16 cellular contexts compared by ENCODE assay signal in the genomic region with DNA sequence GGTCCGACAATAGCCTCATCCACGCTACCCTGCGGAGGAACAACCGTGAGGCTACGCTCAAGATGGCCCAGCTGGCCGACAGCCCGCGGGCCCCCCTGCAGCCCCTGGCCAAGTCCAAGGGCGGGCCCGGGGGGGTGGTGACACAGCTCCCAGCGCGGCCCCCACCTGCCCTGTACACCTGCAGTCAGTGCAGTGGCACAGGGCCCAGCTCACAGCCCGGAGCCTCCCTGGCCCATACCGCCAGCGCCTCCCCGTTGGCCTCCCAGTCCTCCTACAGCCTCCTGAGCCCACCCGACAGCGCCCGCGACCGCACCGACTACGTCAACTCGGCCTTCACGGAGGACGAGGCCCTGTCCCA. TPM values are rescaled to one million over a fixed set of nuclear protein-coding genes. Genes with fewer than 3 reads are reported as not detected.
DNase-seq lines count a peak whose midpoint lies in the region; ATAC-seq and TF ChIP-seq lines count a peak whose summit lies in the region.
"Had no signal": no experiment of that assay in that cellular context is flagged by ENCODE, and none has a peak within 500 bp of the region (broad histone marks: within the 10 kb centered on the region; RNA-seq: fewer than 3 reads in every experiment).

No MANE protein-coding gene starts in this region.

- WGBS in aorta, 2 donors, result 94 to 97% methylated on average over 26 of the region's 26 CpGs
- WGBS in endodermal cell (ENCODE audit: insufficient coverage in 1 of 2, insufficient read length in 1 of 2), 2 experiments, result 96 to 98% methylated on average over 17 to 26 of the region's 26 CpGs

- no peaks in the 10 kb centered on the region for H3K9me3 ChIP-seq in lower lobe of right lung
- H3K9me3 ChIP-seq in aorta (ENCODE audit: control insufficient read depth, low read length), result no peaks in the 10 kb centered on the region
- H3K9me3 ChIP-seq in endodermal cell (ENCODE audit: control insufficient read depth, low read length), result no peaks in the 10 kb centered on the region
- H3K9me3 ChIP-seq: A549, BE2C had no signal

- TF ChIP-seq CTCF in lower lobe of right lung (IDR thresholded peaks at IDR 0.05) (no peak), progenitor cell of endocrine pancreas (IDR thresholded peaks at IDR 0.05; ENCODE audit: unreplicated experiment) (no peak), endodermal cell (conservative IDR thresholded peaks at IDR 0.05) (no peak)

- H3K4me1 ChIP-seq in lower lobe of right lung, result no peaks in the 10 kb centered on the region
- no peaks in the 10 kb centered on the region for H3K4me1 ChIP-seq in aorta (ENCODE audit: control insufficient read depth in 1 of 2, insufficient read depth in 2 of 2, low read length in 2 of 2)
- no peaks in the 10 kb centered on the region for H3K4me1 ChIP-seq in endodermal cell (ENCODE audit: control insufficient read depth, insufficient read depth, low read length)
- H3K4me1 ChIP-seq: A549, BE2C had no signal

- no peaks in the 10 kb centered on the region for H3K27me3 Mint-ChIP-seq in central memory CD8-positive, alpha-beta T cell
- H3K27me3 Mint-ChIP-seq in progenitor cell of endocrine pancreas (no peaks in the 10 kb centered on the region), endodermal cell (ENCODE audit: insufficient read depth) (no peaks in the 10 kb centered on the region)
- H3K27me3 Mint-ChIP-seq: CD4-positive, alpha-beta memory T cell had no signal

- H3K27ac ChIP-seq in lower lobe of right lung, result no peak overlapping the region
- H3K27ac ChIP-seq in aorta (ENCODE audit: low read depth in 1 of 2, low read length in 2 of 2), result no peak overlapping the region
- H3K27ac ChIP-seq in endodermal cell (ENCODE audit: low read depth, low read length), result no peak overlapping the region
- H3K27ac ChIP-seq: A549, C4-2B, GM23248 had no signal

- intact Hi-C loops in lower lobe of right lung (cut with DNase I), result no loop called here
- intact Hi-C loops in sciatic nerve (cut with DNase I), result no loop called here
- intact Hi-C loops in aorta (cut with DNase I), result no loop called here

- H3K27me3 ChIP-seq in lower lobe of right lung (ENCODE audit: low read depth) (no peaks in the 10 kb centered on the region), aorta (ENCODE audit: control insufficient read depth in 1 of 2, insufficient read depth in 2 of 2, low read length in 1 of 2) (no peaks in the 10 kb centered on the region), endodermal cell (ENCODE audit: control insufficient read depth, insufficient read depth, low read length, poor library complexity, severe bottlenecking) (no peaks in the 10 kb centered on the region)
- H3K27me3 ChIP-seq: BE2C had no signal

- H3K4me3 ChIP-seq in lower lobe of right lung, result no peak overlapping the region
- H3K4me3 ChIP-seq in aorta (ENCODE audit: low read length in 2 of 2), result no peak overlapping the region
- no peak overlapping the region for H3K4me3 ChIP-seq in endodermal cell (ENCODE audit: low read length)
- H3K4me3 ChIP-seq: A549, GM23248 had no signal

- H3K4me1 Mint-ChIP-seq in central memory CD8-positive, alpha-beta T cell, result no peaks in the 10 kb centered on the region
- peaks cover 3% of the 10 kb centered on the region for H3K4me1 Mint-ChIP-seq in progenitor cell of endocrine pancreas (ENCODE audit: low read depth)
- H3K4me1 Mint-ChIP-seq in endodermal cell, result peaks cover 4% of the 10 kb centered on the region

- peak overlapping the region; percentile 41 for H3K27ac Mint-ChIP-seq in central memory CD8-positive, alpha-beta T cell (ENCODE audit: low read depth)
- H3K27ac Mint-ChIP-seq in progenitor cell of endocrine pancreas (no peak overlapping the region), endodermal cell (no peak overlapping the region)
- H3K27ac Mint-ChIP-seq: CD4-positive, alpha-beta memory T cell had no signal

- H3K36me3 ChIP-seq in lower lobe of right lung (peaks cover 58% of the 10 kb centered on the region), aorta (ENCODE audit: control insufficient read depth in 1 of 2, insufficient read depth in 2 of 2, low read length in 1 of 2) (peaks cover 5 to 7% of the 10 kb centered on the region in 2 donors), endodermal cell (ENCODE audit: control insufficient read depth, insufficient read depth, low read length) (peaks cover 52% of the 10 kb centered on the region)

- H3K9me3 Mint-ChIP-seq in central memory CD8-positive, alpha-beta T cell, result no peaks in the 10 kb centered on the region
- H3K9me3 Mint-ChIP-seq in progenitor cell of endocrine pancreas (ENCODE audit: low read depth) (no peaks in the 10 kb centered on the region), endodermal cell (no peaks in the 10 kb centered on the region)

- peaks cover 17% of the 10 kb centered on the region for H3K36me3 Mint-ChIP-seq in central memory CD8-positive, alpha-beta T cell (ENCODE audit: insufficient read depth)
- peaks cover 41% of the 10 kb centered on the region for H3K36me3 Mint-ChIP-seq in progenitor cell of endocrine pancreas (ENCODE audit: insufficient read depth)
- peaks cover 68% of the 10 kb centered on the region for H3K36me3 Mint-ChIP-seq in endodermal cell (ENCODE audit: low read depth)

- no peak overlapping the region for H3K9ac ChIP-seq in endodermal cell (ENCODE audit: extremely low read depth, low read length, poor library complexity, severe bottlenecking)
- H3K9ac ChIP-seq: GM23248 had no signal

- DNase-seq in central memory CD8-positive, alpha-beta T cell (ENCODE audit: low spot score in 2 of 2), result no peak
- no peak for DNase-seq in lower lobe of right lung
- no peak for DNase-seq in sciatic nerve (ENCODE audit: low spot score)
- no peak for DNase-seq in aorta
- DNase-seq in HUDEP-2 (lab: John Stamatoyannopoulos, UW; ENCODE audit: unreplicated experiment in 76 of 76), result no peak
- DNase-seq in progenitor cell of endocrine pancreas (ENCODE audit: low spot score, unreplicated experiment), result no peak
- no peak for DNase-seq in endodermal cell
- DNase-seq: BE2C; CD4-positive, alpha-beta memory T cell; COR-L47; DMS153; DMS79 treated with DMSO at 0.1 percent for 48 hours; EL; GM23248 had no signal

- H3K4me3 Mint-ChIP-seq in central memory CD8-positive, alpha-beta T cell, result no peak overlapping the region
- H3K4me3 Mint-ChIP-seq in progenitor cell of endocrine pancreas (ENCODE audit: low read depth) (no peak overlapping the region), endodermal cell (no peak overlapping the region)
- H3K4me3 Mint-ChIP-seq: CD4-positive, alpha-beta memory T cell had no signal

- ATAC-seq in central memory CD8-positive, alpha-beta T cell (replicated peaks; ENCODE audit: extremely low read depth, poor library complexity, severe bottlenecking), result no peak
- peak; percentile 15 to 28 for ATAC-seq in lower lobe of right lung
- ATAC-seq in sciatic nerve, result peak; percentile 34
- peak; percentile 17 for ATAC-seq in aorta (ENCODE audit: low FRiP score)
- ATAC-seq: A549 had no signal

RNA-seq across cellular contexts. Expression of gene TMEM181, which starts 57.3 kb away (rescaled TPM):
- total RNA-seq in lower lobe of right lung (28.4 TPM), sciatic nerve (18.4 TPM), aorta (10 to 100 TPM; 23.7 to 25.9 TPM), progenitor cell of endocrine pancreas (33.9 and 35.6 TPM in 2 replicates), endodermal cell (10 to 100 TPM; 21.2 to 21.8 TPM)
- polyA plus RNA-seq in aorta, result 10 to 100 TPM in 1 of 2 donors, 1 to 10 TPM in 1; 7.4 to 12.2 TPM
- polyA plus RNA-seq in endodermal cell (2013, experiment 1 of 2), result 20.7 TPM
- 18.7 TPM for polyA plus RNA-seq in endodermal cell (2013, experiment 2 of 2)
